Comparison of ENCODE assay signal across 33 cellular contexts in the genomic region with DNA sequence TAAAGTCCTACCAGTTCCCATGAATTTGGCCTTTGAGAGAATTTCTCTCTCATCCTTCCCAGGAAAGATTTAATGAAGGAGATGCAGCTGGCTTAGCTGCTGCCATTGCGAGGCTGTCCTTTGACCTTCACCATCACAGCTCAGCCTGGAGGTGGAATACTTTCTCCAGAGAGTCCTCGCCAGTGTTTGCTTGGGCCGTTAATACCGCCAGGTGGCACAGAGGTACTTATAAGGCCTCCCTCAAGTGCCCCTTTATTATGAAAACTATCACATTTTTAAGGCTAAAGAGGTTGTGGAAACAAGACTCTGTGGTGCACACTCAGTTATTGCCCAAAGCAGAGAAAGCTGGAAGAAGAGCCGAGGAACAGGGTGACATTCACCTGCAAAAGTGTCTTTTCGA.
"Had no signal": no experiment of that assay in that cellular context is flagged by ENCODE, and none has a peak within 500 bp of the region (broad histone marks: within the 10 kb centered on the region; RNA-seq: fewer than 3 reads in every experiment).

No MANE protein-coding gene starts in this region.

- H3K9me3 Mint-ChIP-seq: activated B cell treated with CpG ODN at 0.5 μM for 24 hours; activated CD4-positive, alpha-beta memory T cell treated with anti-CD3 and anti-CD28 coated beads, Interleukin-2, amount 10 ng/mL, durations not matched to agents 7 days and 5 days; activated naive CD4-positive, alpha-beta T cell treated with anti-CD3 and anti-CD28 coated beads, Interleukin-2, amount 10 ng/mL, durations not matched to agents 7 days and 5 days; activated naive CD8-positive, alpha-beta T cell treated with anti-CD3 and anti-CD28 coated beads, Interleukin-2, amount 50 U/mL, for 24 hours; brain had no signal

- H3K36me3 Mint-ChIP-seq: activated CD8-positive, alpha-beta memory T cell treated with anti-CD3 and anti-CD28 coated beads, Interleukin-2, amount 10 ng/mL, durations not matched to agents 7 days and 5 days; activated naive CD4-positive, alpha-beta T cell treated with anti-CD3 and anti-CD28 coated beads, Interleukin-2, amount 10 ng/mL, durations not matched to agents 7 days and 5 days; activated naive CD8-positive, alpha-beta T cell; brain had no signal

- H3K27ac ChIP-seq: KMS-11, VCaP had no signal

- H3K27me3 Mint-ChIP-seq: activated B cell treated with CpG ODN at 0.5 μM for 24 hours; activated CD8-positive, alpha-beta memory T cell treated with anti-CD3 and anti-CD28 coated beads, Interleukin-2, amount 10 ng/mL, durations not matched to agents 7 days and 5 days; activated naive CD4-positive, alpha-beta T cell treated with anti-CD3 and anti-CD28 coated beads, Interleukin-2, amount 10 ng/mL, durations not matched to agents 7 days and 5 days had no signal

- ATAC-seq: activated CD8-positive, alpha-beta memory T cell treated with anti-CD3 and anti-CD28 coated beads, Interleukin-2, amount 10 ng/mL, durations not matched to agents 7 days and 5 days; activated naive CD8-positive, alpha-beta T cell treated with anti-CD3 and anti-CD28 coated beads, Interleukin-2, amount 50 U/mL, for 24 hours had no signal

- H3K27ac Mint-ChIP-seq: activated B cell treated with CpG ODN at 0.5 μM for 24 hours; activated CD4-positive, alpha-beta memory T cell treated with anti-CD3 and anti-CD28 coated beads, Interleukin-2, amount 10 ng/mL, durations not matched to agents 7 days and 5 days; activated CD8-positive, alpha-beta memory T cell treated with anti-CD3 and anti-CD28 coated beads, Interleukin-2, amount 10 ng/mL, durations not matched to agents 7 days and 5 days; activated naive CD4-positive, alpha-beta T cell treated with anti-CD3 and anti-CD28 coated beads, Interleukin-2, amount 10 ng/mL, durations not matched to agents 7 days and 5 days; activated naive CD8-positive, alpha-beta T cell; activated naive CD8-positive, alpha-beta T cell treated with anti-CD3 and anti-CD28 coated beads, Interleukin-2, amount 50 U/mL, for 24 hours had no signal

- DNase-seq: activated B cell treated with CpG ODN at 0.5 μM for 24 hours; activated CD4-positive, alpha-beta memory T cell treated with anti-CD3 and anti-CD28 coated beads, Interleukin-2, amount 10 ng/mL, durations not matched to agents 7 days and 5 days; activated CD4-positive, alpha-beta T cell treated with anti-CD3 and anti-CD28 coated beads for 48 hours; activated CD4-positive, CD25-positive, alpha-beta regulatory T cell treated with anti-CD3 and anti-CD28 coated beads, Interleukin-2, amount 50 U/mL, for 72 hours; activated CD8-positive, alpha-beta memory T cell treated with anti-CD3 and anti-CD28 coated beads for 24 hours; activated CD8-positive, alpha-beta memory T cell treated with anti-CD3 and anti-CD28 coated beads, Interleukin-2, amount 10 ng/mL, durations not matched to agents 7 days and 5 days; activated CD8-positive, alpha-beta memory T cell treated with anti-CD3 and anti-CD28 coated beads, Interleukin-2, amount 50 U/mL, for 48 hours; activated effector memory CD4-positive, alpha-beta T cell treated with Interleukin-2 at 50 U/mL for 16 hours; activated naive CD4-positive, alpha-beta T cell treated with anti-CD3 and anti-CD28 coated beads, Interleukin-2, amount 10 ng/mL, durations not matched to agents 7 days and 5 days; activated naive CD8-positive, alpha-beta T cell treated with anti-CD3 and anti-CD28 coated beads, Interleukin-2, amount 50 U/mL, for 24 hours; activated T-cell treated with anti-CD3 and anti-CD28 coated beads, Interleukin-2, amount 50 U/mL, for 48 hours; anterior cingulate cortex; caudate nucleus; cerebellar nuclear complex; MM.1S; NCI-H1105; NCI-H1436 treated with DMSO at 0.1 percent for 48 hours; NCI-H1694 treated with DMSO at 0.1 percent for 48 hours; NCI-H2029; NCI-H2171 treated with DMSO at 0.1 percent for 48 hours; NCI-H2227 treated with DMSO at 0.1 percent for 48 hours; NCI-H446; NCI-H524 treated with DMSO at 0.1 percent for 48 hours; OCI-M1; Right ventricle myocardium superior; SW 1271; T-helper 1 cell; T-helper 2 cell; T-helper 9 cell had no signal

- H3K4me3 Mint-ChIP-seq: activated B cell treated with CpG ODN at 0.5 μM for 24 hours; activated CD4-positive, alpha-beta memory T cell treated with anti-CD3 and anti-CD28 coated beads, Interleukin-2, amount 10 ng/mL, durations not matched to agents 7 days and 5 days; activated CD8-positive, alpha-beta memory T cell treated with anti-CD3 and anti-CD28 coated beads, Interleukin-2, amount 10 ng/mL, durations not matched to agents 7 days and 5 days; activated naive CD4-positive, alpha-beta T cell treated with anti-CD3 and anti-CD28 coated beads, Interleukin-2, amount 10 ng/mL, durations not matched to agents 7 days and 5 days; activated naive CD8-positive, alpha-beta T cell; activated naive CD8-positive, alpha-beta T cell treated with anti-CD3 and anti-CD28 coated beads, Interleukin-2, amount 50 U/mL, for 24 hours; brain had no signal
